In genomic region chr3:102258666-102259227, GRCh38 we compare ENCODE assay signal across 16 cellular contexts.
A peak's percentile ranks its signal among the peaks of the same experiment; 100 is the strongest.
DNase-seq lines count a peak whose midpoint lies in the region; ATAC-seq and TF ChIP-seq lines count a peak whose summit lies in the region.
"Had no signal": no experiment of that assay in that cellular context is flagged by ENCODE, and none has a peak within 500 bp of the region (broad histone marks: within the 10 kb centered on the region; RNA-seq: fewer than 3 reads in every experiment).

No MANE protein-coding gene starts in this region.

- peaks cover 5% of the 10 kb centered on the region; the same call in 1 of the 2 replicates for H3K4me1 ChIP-seq in GM23338 (ENCODE audit: insufficient read depth)
- H3K4me1 ChIP-seq in mesendoderm (ENCODE audit: control insufficient read depth, low read depth, low read length), result no peaks in the 10 kb centered on the region

- peak overlapping the region; percentile 72 for H3K27ac Mint-ChIP-seq in GM23338
- H3K27ac Mint-ChIP-seq: T-helper 2 cell treated with Interferon-gamma antibody and Interleukin-4, amounts not matched to agents 5 μg/mL and 100 μg/mL, for 36 hours had no signal

- H2AFZ ChIP-seq in GM23338, result no peak overlapping the region

- peaks cover 13% of the 10 kb centered on the region for H3K4me1 Mint-ChIP-seq in GM23338

- no peak overlapping the region for H4K5ac ChIP-seq in mesendoderm (ENCODE audit: low read length)

- H3K9me2 ChIP-seq in GM23338 (ENCODE audit: insufficient read depth), result no peaks in the 10 kb centered on the region

- H2BK120ac ChIP-seq in mesendoderm (ENCODE audit: low read depth, low read length), result no peak overlapping the region

- no peak overlapping the region for H2AK5ac ChIP-seq in mesendoderm (ENCODE audit: low read length)

- no peak overlapping the region for H3K23ac ChIP-seq in mesendoderm (ENCODE audit: low read length)

- peak; percentile 88 for ATAC-seq in GM18861 (IDR thresholded peaks at IDR 0.05; ENCODE audit: unreplicated experiment)
- ATAC-seq in GM23338, result no peak
- ATAC-seq in HG03432 (IDR thresholded peaks at IDR 0.05; ENCODE audit: unreplicated experiment), result peak; percentile 95

- H3K9ac ChIP-seq in mesendoderm (ENCODE audit: low read length), result no peak overlapping the region

- H3K27me3 ChIP-seq in GM23338 (ENCODE audit: insufficient read depth) (no peaks in the 10 kb centered on the region), mesendoderm (ENCODE audit: insufficient read depth, low read length, poor library complexity) (no peaks in the 10 kb centered on the region)

- no peaks in the 10 kb centered on the region for H3K79me1 ChIP-seq in mesendoderm (ENCODE audit: low read length)

- no peak for DNase-seq in GM23338 (ENCODE audit: low spot score)
- peak; percentile 19 for DNase-seq in mesendoderm
- DNase-seq in T1000 (lab: John Stamatoyannopoulos, UW), result no peak
- DNase-seq in stimulated activated naive CD4-positive, alpha-beta T cell (lab: John Stamatoyannopoulos, UW), result no peak
- no peak for DNase-seq in HK-2 (ENCODE audit: unreplicated experiment)
- DNase-seq in T-helper 1 cell, result no peak
- DNase-seq: activated CD4-positive, alpha-beta T cell treated with anti-CD3 and anti-CD28 coated beads, Interleukin-2, amount 50 U/mL, for 4 hours; activated gamma-delta T cell; GF-D8; Kasumi-1; stimulated activated CD4-positive, alpha-beta T cell treated with anti-CD3 and anti-CD28 coated beads, Interleukin-2, amount 100 ng/mL, for 48 hours had no signal

- no peaks in the 10 kb centered on the region for H3K79me2 ChIP-seq in GM23338 (replicated peaks; ENCODE audit: insufficient read depth)
- no peaks in the 10 kb centered on the region for H3K79me2 ChIP-seq in mesendoderm (ENCODE audit: control insufficient read depth, insufficient read depth, low read length)

- no peak overlapping the region for H3K56ac ChIP-seq in mesendoderm (ENCODE audit: low read length)

- WGBS in mesendoderm (ENCODE audit: extremely low coverage, insufficient coverage, low lambda C conversion rate), result no CpG with 5 or more reads among the region's 3 CpGs

- H4K8ac ChIP-seq in mesendoderm (ENCODE audit: low read depth, low read length), result no peak overlapping the region

- H3K36me3 ChIP-seq in GM23338 (ENCODE audit: insufficient read depth) (no peaks in the 10 kb centered on the region), mesendoderm (ENCODE audit: control insufficient read depth, insufficient read depth, low read length) (no peaks in the 10 kb centered on the region)

- no peak overlapping the region for H2BK15ac ChIP-seq in mesendoderm (replicated peaks; ENCODE audit: low read depth)

- H3F3A ChIP-seq in GM23338 (replicated peaks; ENCODE audit: low read depth), result no peaks in the 10 kb centered on the region

- no peak for TF ChIP-seq CTCF in GM23338 (conservative IDR thresholded peaks at IDR 0.05; ENCODE audit: low read depth in 2 of 2)

- no peaks in the 10 kb centered on the region for H3K9me3 Mint-ChIP-seq in GM23338
- H3K9me3 Mint-ChIP-seq: T-helper 2 cell treated with Interferon-gamma antibody and Interleukin-4, amounts not matched to agents 5 μg/mL and 100 μg/mL, for 36 hours had no signal

- no peaks in the 10 kb centered on the region for H4K20me1 ChIP-seq in GM23338 (replicated peaks; ENCODE audit: insufficient read depth)

- no peak overlapping the region for H2BK5ac ChIP-seq in mesendoderm (ENCODE audit: low read length)

- H3K4ac ChIP-seq in mesendoderm (ENCODE audit: low read depth, low read length), result no peak overlapping the region

- no peaks in the 10 kb centered on the region for H3K36me3 Mint-ChIP-seq in GM23338 (ENCODE audit: low read depth)

- H3K27ac ChIP-seq in GM23338 (ENCODE audit: low read depth) (no peak overlapping the region), mesendoderm (ENCODE audit: low read depth, low read length) (no peak overlapping the region)
- H3K27ac ChIP-seq: C4-2B, epithelial cell of prostate had no signal

- H3K18ac ChIP-seq in mesendoderm (ENCODE audit: low read length), result no peak overlapping the region

- no peaks in the 10 kb centered on the region for H3K27me3 Mint-ChIP-seq in GM23338 (ENCODE audit: insufficient read depth, low read depth, poor library complexity)

- no peak overlapping the region for H3K4me3 Mint-ChIP-seq in GM23338
- H3K4me3 Mint-ChIP-seq: T-helper 2 cell treated with Interferon-gamma antibody and Interleukin-4, amounts not matched to agents 5 μg/mL and 100 μg/mL, for 36 hours had no signal

- H3K4me2 ChIP-seq in GM23338, result no peak overlapping the region
- no peak overlapping the region for H3K4me2 ChIP-seq in mesendoderm (ENCODE audit: low read length)

- no peak overlapping the region for H3K4me3 ChIP-seq in GM23338
- H3K4me3 ChIP-seq in mesendoderm (ENCODE audit: low read length), result no peak overlapping the region

TF ChIP-seq in GM23338, 12 proteins besides CTCF, POLR2A, EP300 and RAD21:
- TF ChIP-seq NANOG (IDR thresholded peaks at IDR 0.05; ENCODE audit: borderline replicate concordance) (no peak), REST (IDR thresholded peaks at IDR 0.05; ENCODE audit: unreplicated experiment) (no peak), JUNB (IDR thresholded peaks at IDR 0.05; ENCODE audit: unreplicated experiment) (no peak), EZH2phosphoT487 (IDR thresholded peaks at IDR 0.05; ENCODE audit: unreplicated experiment) (no peak)
